In genomic region chr11:65204646-65205601, GRCh38 we compare ENCODE assay signal across 8 cellular contexts. TPM values are rescaled to one million over a fixed set of nuclear protein-coding genes. Genes with fewer than 3 reads are reported as not detected.
DNase-seq lines count a peak whose midpoint lies in the region; ATAC-seq and TF ChIP-seq lines count a peak whose summit lies in the region.

No MANE protein-coding gene starts in this region.

- intact Hi-C loops in activated naive CD4-positive, alpha-beta T cell treated with anti-CD3 and anti-CD28 coated beads for 36 hours (cut with micrococcal nuclease), result loop anchor here (2.0 to 5.0 kb wide), 2 partner anchors 110 to 127 kb away; partner anchors contain the start of genes CDC42EP2 and DPF2
- intact Hi-C loops in Right ventricle myocardium inferior (cut with DNase I), result no loop called here
- intact Hi-C loops in prostate gland (cut with DNase I), result no loop called here

- CTCF ChIA-PET in activated naive CD4-positive, alpha-beta T cell treated with anti-CD3 and anti-CD28 coated beads for 36 hours (lab: Charles Lee), result interaction anchor here (0.8 to 5.4 kb wide), 7 partner anchors 7 to 127 kb away, joined by 3 to 43 read pairs (median 4); partner anchors contain the start of genes CDC42EP2 and POLA2

- H3K4me1 Mint-ChIP-seq in activated naive CD4-positive, alpha-beta T cell treated with anti-CD3 and anti-CD28 coated beads for 36 hours (ENCODE audit: low read depth), result no peaks in the 10 kb centered on the region

- 58% methylated on average over 38 of the region's 38 CpGs for WGBS in prostate gland

- no peaks in the 10 kb centered on the region for H3K9me3 Mint-ChIP-seq in activated naive CD4-positive, alpha-beta T cell treated with anti-CD3 and anti-CD28 coated beads for 36 hours

- peak; percentile 29 for ATAC-seq in Right ventricle myocardium inferior
- ATAC-seq in GM18498 (IDR thresholded peaks at IDR 0.05; ENCODE audit: unreplicated experiment), result no peak

- H3K27me3 ChIP-seq in GM06990 (replicated peaks; ENCODE audit: control insufficient read depth, insufficient read depth, low read length) (no peaks in the 10 kb centered on the region), prostate gland (replicated peaks; ENCODE audit: insufficient read depth) (no peaks in the 10 kb centered on the region)

- TF ChIP-seq POLR2A in prostate gland (IDR thresholded peaks at IDR 0.05), result no peak

- TF ChIP-seq CTCF in GM06990 (IDR thresholded peaks at IDR 0.05; ENCODE audit: insufficient read depth, low read length, poor library complexity, severe bottlenecking) (peak; percentile 96), prostate gland (IDR thresholded peaks at IDR 0.05) (peak; percentile 62 to 74 (median 70))

- no peak overlapping the region for H3K27ac Mint-ChIP-seq in activated naive CD4-positive, alpha-beta T cell treated with anti-CD3 and anti-CD28 coated beads for 36 hours

- H3K27me3 Mint-ChIP-seq in activated naive CD4-positive, alpha-beta T cell treated with anti-CD3 and anti-CD28 coated beads for 36 hours (ENCODE audit: low read depth), result no peaks in the 10 kb centered on the region

- peak; percentile 30 for DNase-seq in A172 (ENCODE audit: low spot score)
- DNase-seq in GM06990 (ENCODE audit: extremely low read depth, insufficient read length), result peak; percentile 64
- DNase-seq in NCI-H82 treated with DMSO at 0.1 percent for 48 hours (lab: John Stamatoyannopoulos, UW; ENCODE audit: unreplicated experiment), result peak; percentile 9
- peak; percentile 54 for DNase-seq in activated naive CD4-positive, alpha-beta T cell treated with anti-CD3 and anti-CD28 coated beads for 36 hours
- no peak for DNase-seq in Right ventricle myocardium inferior (ENCODE audit: missing footprints)
- DNase-seq in prostate gland (ENCODE audit: low spot score), result no peak
- DNase-seq in dedifferentiated amniotic fluid mesenchymal stem cell (ENCODE audit: extremely low spot score), result no peak

- peaks cover 43% of the 10 kb centered on the region for H3K36me3 ChIP-seq in GM06990 (ENCODE audit: control insufficient read depth, insufficient read depth, low read length)
- peaks cover 11 to 37% of the 10 kb centered on the region in 2 donors for H3K36me3 ChIP-seq in prostate gland

- H3K27ac ChIP-seq in prostate gland, result no peak overlapping the region

- H3K4me3 ChIP-seq in GM06990 (replicated peaks; ENCODE audit: low read depth, low read length) (no peak overlapping the region), prostate gland (no peak overlapping the region)

- no peaks in the 10 kb centered on the region for H3K9me3 ChIP-seq in prostate gland

- no peaks in the 10 kb centered on the region for H3K4me1 ChIP-seq in prostate gland (replicated peaks)

- H3K36me3 Mint-ChIP-seq in activated naive CD4-positive, alpha-beta T cell treated with anti-CD3 and anti-CD28 coated beads for 36 hours (ENCODE audit: low read depth), result peaks cover 4% of the 10 kb centered on the region

- no peak overlapping the region for H3K4me3 Mint-ChIP-seq in activated naive CD4-positive, alpha-beta T cell treated with anti-CD3 and anti-CD28 coated beads for 36 hours

RNA-seq across cellular contexts. Expression of gene CAPN1, which starts 23.2 kb away (rescaled TPM):
- 156 and 170 TPM in 2 replicates for total RNA-seq in A172 (2014; rRNA removed; shearing (Covaris generic))
- total RNA-seq in activated naive CD4-positive, alpha-beta T cell treated with anti-CD3 and anti-CD28 coated beads for 36 hours, result 10 to 100 TPM; 68.5 to 73.5 TPM
- total RNA-seq in Right ventricle myocardium inferior (82.9 TPM), prostate gland (100 to 1,000 TPM; 215 to 374 TPM)

RNA-seq across cellular contexts. Expression of gene SPDYC, which starts 34.9 kb away (rescaled TPM):
- total RNA-seq in A172 (2014; rRNA removed; shearing (Covaris generic)), result not detected in 2 replicates
- not detected for total RNA-seq in activated naive CD4-positive, alpha-beta T cell treated with anti-CD3 and anti-CD28 coated beads for 36 hours
- total RNA-seq in Right ventricle myocardium inferior, result not detected
- total RNA-seq in prostate gland, result not detected

RNA-seq across cellular contexts. Expression of gene POLA2, which starts 56.8 kb away (rescaled TPM):
- total RNA-seq in A172 (2014; rRNA removed; shearing (Covaris generic)), result 14.2 and 18.1 TPM in 2 replicates
- 10 to 100 TPM; 65.1 to 67.0 TPM for total RNA-seq in activated naive CD4-positive, alpha-beta T cell treated with anti-CD3 and anti-CD28 coated beads for 36 hours
- total RNA-seq in Right ventricle myocardium inferior (2.9 TPM), prostate gland (10 to 100 TPM; 21.6 to 25.9 TPM)

Comparison
In these comparisons a context has a peak if more than half of its experiments do, and no peak if none do; other contexts are left out.
1. DNase-seq: peak in A172 (single experiment), GM06990 (single experiment), NCI-H82 treated with DMSO at 0.1 percent for 48 hours (single experiment) and activated naive CD4-positive, alpha-beta T cell treated with anti-CD3 and anti-CD28 coated beads for 36 hours (single experiment); none in Right ventricle myocardium inferior (single experiment), prostate gland (single experiment) and dedifferentiated amniotic fluid mesenchymal stem cell (single experiment).